Comparison of ENCODE assay signal across 19 cellular contexts in genomic region chr7:143485500-143485899, GRCh38. TPM values are rescaled to one million over a fixed set of nuclear protein-coding genes. Genes with fewer than 3 reads are reported as not detected.
DNase-seq lines count a peak whose midpoint lies in the region; ATAC-seq and TF ChIP-seq lines count a peak whose summit lies in the region.
"Had no signal": no experiment of that assay in that cellular context is flagged by ENCODE, and none has a peak within 500 bp of the region (broad histone marks: within the 10 kb centered on the region; RNA-seq: fewer than 3 reads in every experiment).

No MANE protein-coding gene starts in this region.

- no peaks in the 10 kb centered on the region for H3K9me3 Mint-ChIP-seq in osteocyte (ENCODE audit: unreplicated experiment)
- H3K9me3 Mint-ChIP-seq: activated B cell treated with CpG ODN at 0.5 μM for 24 hours; central memory CD8-positive, alpha-beta T cell had no signal

- TF ChIP-seq CTCF in IMR-90 (conservative IDR thresholded peaks at IDR 0.05; ENCODE audit: low read depth, low read length) = no peak
- TF ChIP-seq CTCF in cardiac fibroblast (IDR thresholded peaks at IDR 0.05; ENCODE audit: low read depth, low read length) = no peak
- no peak for TF ChIP-seq CTCF in osteocyte (IDR thresholded peaks at IDR 0.05)
- no peak for TF ChIP-seq CTCF in sigmoid colon (IDR thresholded peaks at IDR 0.05)

- H2AK5ac ChIP-seq in IMR-90 (ENCODE audit: low read depth, low read length) = no peak overlapping the region

- no peak overlapping the region for H3K4ac ChIP-seq in IMR-90 (ENCODE audit: low read depth, low read length)

- peak overlapping the region in 1 of 11 experiments; percentile 53; a peak in 2 of 22 replicates for H3K9ac ChIP-seq in BLaER1 treated with 17β-estradiol and CSF1 and Interleukin-3, amounts not matched to agents 10 nM and 100 nM
- no peak overlapping the region for H3K9ac ChIP-seq in IMR-90 (ENCODE audit: low read depth, low read length)

- no peak overlapping the region for H2BK120ac ChIP-seq in IMR-90 (ENCODE audit: low read depth, low read length)

- H3K27ac ChIP-seq in BLaER1 treated with 17β-estradiol and CSF1 and Interleukin-3, amounts not matched to agents 10 nM and 100 nM = peak overlapping the region in 5 of 11 experiments; percentile 10 to 93 (median 83); a peak in 8 of 22 replicates
- no peak overlapping the region for H3K27ac ChIP-seq in IMR-90 (ENCODE audit: insufficient read depth, low read length)
- no peak overlapping the region for H3K27ac ChIP-seq in sigmoid colon

- H3K36me3 Mint-ChIP-seq in osteocyte (ENCODE audit: unreplicated experiment) = no peaks in the 10 kb centered on the region

- CTCF ChIA-PET in IMR-90 (lab: Yijun Ruan, JAX) = no interaction called here

- TF ChIP-seq POLR2A in IMR-90 (IDR thresholded peaks at IDR 0.05; ENCODE audit: low read depth, low read length) (no peak), sigmoid colon (IDR thresholded peaks at IDR 0.05) (no peak)

- no peak for TF ChIP-seq EP300 in sigmoid colon (IDR thresholded peaks at IDR 0.05)

- ATAC-seq in IMR-90 (ENCODE audit: low read depth) (peak; percentile 46), GM18858 (IDR thresholded peaks at IDR 0.05; ENCODE audit: unreplicated experiment) (no peak), HG02759 (IDR thresholded peaks at IDR 0.05; ENCODE audit: unreplicated experiment) (no peak)
- ATAC-seq: sciatic nerve had no signal

- H3K36me3 ChIP-seq in BLaER1 treated with 17β-estradiol and CSF1 and Interleukin-3, amounts not matched to agents 10 nM and 100 nM = no peaks in the 10 kb centered on the region
- no peaks in the 10 kb centered on the region for H3K36me3 ChIP-seq in IMR-90 (ENCODE audit: control insufficient read depth, insufficient read depth, low read length)
- H3K36me3 ChIP-seq in sigmoid colon = no peaks in the 10 kb centered on the region
- H3K36me3 ChIP-seq: BE2C had no signal

- no peak overlapping the region for H2BK5ac ChIP-seq in IMR-90 (ENCODE audit: low read depth, low read length, poor library complexity, severe bottlenecking)

- no peak overlapping the region for H3K4me3 ChIP-seq in BLaER1 treated with 17β-estradiol and CSF1 and Interleukin-3, amounts not matched to agents 10 nM and 100 nM
- H3K4me3 ChIP-seq in IMR-90 (ENCODE audit: insufficient read depth, low read depth, low read length) (no peak overlapping the region), cardiac fibroblast (replicated peaks in 1 of 2; ENCODE audit: low read depth in 2 of 2, low read length in 2 of 2) (no peak overlapping the region), sigmoid colon (no peak overlapping the region)

- no peak overlapping the region for H2BK20ac ChIP-seq in IMR-90 (ENCODE audit: low read depth, low read length)

- H3K23ac ChIP-seq in IMR-90 (ENCODE audit: low read depth, low read length) = no peak overlapping the region

- TF ChIP-seq RAD21 in IMR-90 (IDR thresholded peaks at IDR 0.05; ENCODE audit: low read length) = no peak

- 80% methylated on average over 1 of the region's 6 CpGs; no CpG with 5 or more reads in 1 of the 2 experiments for WGBS in IMR-90 (ENCODE audit: extremely low coverage in 2 of 2, insufficient read length in 1 of 2), 2 experiments
- 82 to 84% methylated on average over 6 of the region's 6 CpGs for WGBS in sigmoid colon, 2 donors

- H3K14ac ChIP-seq in IMR-90 (replicated peaks; ENCODE audit: low read depth, low read length) = no peak overlapping the region

- no peaks in the 10 kb centered on the region for H3K79me1 ChIP-seq in IMR-90 (ENCODE audit: low read depth in 1 of 2, low read length in 2 of 2)

- H4K20me1 ChIP-seq in BLaER1 treated with 17β-estradiol and CSF1 and Interleukin-3, amounts not matched to agents 10 nM and 100 nM = no peaks in the 10 kb centered on the region
- no peaks in the 10 kb centered on the region for H4K20me1 ChIP-seq in IMR-90 (ENCODE audit: insufficient read depth, low read length)

- 0 out of 22 replicates have a peak, but pooled peaks cover 0 to 8% (median 0%) of the 10 kb centered on the region in 11 experiments for H3K9me3 ChIP-seq in BLaER1 treated with 17β-estradiol and CSF1 and Interleukin-3, amounts not matched to agents 10 nM and 100 nM (replicated peaks in 1 of 11)
- H3K9me3 ChIP-seq in IMR-90 (ENCODE audit: control insufficient read depth, insufficient read depth, low read length) (no peaks in the 10 kb centered on the region), sigmoid colon (no peaks in the 10 kb centered on the region)
- H3K9me3 ChIP-seq: BE2C had no signal

- intact Hi-C loops in IMR-90 (cut with micrococcal nuclease) = loop anchor here (5.0 kb wide), 1 partner anchor 73 kb away; no protein-coding TSS in a partner anchor
- intact Hi-C loops in sigmoid colon (cut with DNase I) = no loop called here

- H4K91ac ChIP-seq in IMR-90 (ENCODE audit: insufficient read depth, low read depth, low read length) = no peak overlapping the region

- DNase-seq in IMR-90 (peak; percentile 54), cardiac fibroblast (ENCODE audit: low read depth in 2 of 2) (peak; percentile 13 to 58), osteocyte (ENCODE audit: extremely low spot score, unreplicated experiment) (no peak), sigmoid colon (no peak)
- DNase-seq: activated B cell treated with CpG ODN at 0.5 μM for 24 hours; activated CD8-positive, alpha-beta memory T cell treated with anti-CD3 and anti-CD28 coated beads for 24 hours; BE2C; effector memory CD4-positive, alpha-beta T cell; H7; NCI-H1694 treated with DMSO at 0.1 percent for 48 hours; NCI-H446; stimulated activated CD4-positive, alpha-beta T cell treated with anti-CD3 and anti-CD28 coated beads, Interleukin-2, amount 100 ng/mL, for 48 hours; T-helper 2 cell had no signal

- H2AK9ac ChIP-seq in IMR-90 (replicated peaks; ENCODE audit: low read depth, low read length, poor library complexity) = no peak overlapping the region

- POLR2A ChIA-PET in IMR-90 (lab: Charles Lee; ENCODE audit: unreplicated experiment) = no interaction called here

- no peak overlapping the region for H3K56ac ChIP-seq in IMR-90 (ENCODE audit: extremely low read depth, insufficient read depth, low read length)

- dilution Hi-C loops in IMR-90 (cut with HindIII; ENCODE audit: low sequenced_read_pairs, unreplicated experiment) = no loop called here

- peaks cover 0 to 80% (median 11%) of the 10 kb centered on the region in 10 experiments; a peak in 14 of 20 replicates for H3K4me1 ChIP-seq in BLaER1 treated with 17β-estradiol and CSF1 and Interleukin-3, amounts not matched to agents 10 nM and 100 nM
- H3K4me1 ChIP-seq in IMR-90 (ENCODE audit: control insufficient read depth, insufficient read depth, low read length) (peaks cover 4% of the 10 kb centered on the region), sigmoid colon (no peaks in the 10 kb centered on the region)
- H3K4me1 ChIP-seq: BE2C had no signal

- peak overlapping the region in 6 of 11 experiments; percentile 3 to 77 (median 24); a peak in 8 of 22 replicates for H3K4me2 ChIP-seq in BLaER1 treated with 17β-estradiol and CSF1 and Interleukin-3, amounts not matched to agents 10 nM and 100 nM
- H3K4me2 ChIP-seq in IMR-90 (ENCODE audit: low read depth, low read length) = no peak overlapping the region

- no peak overlapping the region for H2BK15ac ChIP-seq in IMR-90 (ENCODE audit: low read depth, low read length)

- in situ Hi-C loops in IMR-90 (cut with MboI; ENCODE audit: low sequenced_read_pairs) = no loop called here

- peaks cover 35% of the 10 kb centered on the region for H3K4me1 Mint-ChIP-seq in osteocyte (ENCODE audit: unreplicated experiment)
- H3K4me1 Mint-ChIP-seq: activated B cell treated with CpG ODN at 0.5 μM for 24 hours had no signal

- no peak overlapping the region for H4K8ac ChIP-seq in IMR-90 (ENCODE audit: low read depth in 2 of 2, low read length in 2 of 2)

- H3K27me3 ChIP-seq in BLaER1 treated with 17β-estradiol and CSF1 and Interleukin-3, amounts not matched to agents 10 nM and 100 nM = no peaks in the 10 kb centered on the region
- H3K27me3 ChIP-seq in IMR-90 (ENCODE audit: control insufficient read depth, insufficient read depth, low read length) = no peaks in the 10 kb centered on the region
- H3K27me3 ChIP-seq in sigmoid colon = no peaks in the 10 kb centered on the region
- H3K27me3 ChIP-seq: BE2C had no signal

- H2AFZ ChIP-seq in IMR-90 (replicated peaks; ENCODE audit: low read length, poor library complexity) = no peak overlapping the region

- H3K27ac Mint-ChIP-seq in osteocyte (ENCODE audit: unreplicated experiment) = peak overlapping the region; percentile 6
- H3K27ac Mint-ChIP-seq: activated B cell treated with CpG ODN at 0.5 μM for 24 hours had no signal

- no peak overlapping the region for H3K4me3 Mint-ChIP-seq in osteocyte (ENCODE audit: unreplicated experiment)
- H3K4me3 Mint-ChIP-seq: activated B cell treated with CpG ODN at 0.5 μM for 24 hours; central memory CD8-positive, alpha-beta T cell had no signal

- no TSS peak for BruUV-seq in IMR-90 (replicated peaks; lab: Mats Ljungman, UMichigan)

- H4K5ac ChIP-seq in IMR-90 (ENCODE audit: low read depth, low read length) = no peak overlapping the region

- H3K27me3 Mint-ChIP-seq in osteocyte (ENCODE audit: unreplicated experiment) = peaks cover 5% of the 10 kb centered on the region
- H3K27me3 Mint-ChIP-seq: central memory CD8-positive, alpha-beta T cell had no signal

- H3K9me1 ChIP-seq in IMR-90 (ENCODE audit: insufficient read depth, low read length) = no peaks in the 10 kb centered on the region

- H3K18ac ChIP-seq in IMR-90 (ENCODE audit: low read depth, low read length) = no peak overlapping the region

TF ChIP-seq in IMR-90, 13 proteins besides CTCF, POLR2A, EP300 and RAD21:
- TF ChIP-seq MXI1 (IDR thresholded peaks at IDR 0.05; ENCODE audit: borderline replicate concordance, low read depth, low read length) (no peak), CEBPB (IDR thresholded peaks at IDR 0.05; ENCODE audit: low read depth, low read length) (peak; percentile 82)

RNA-seq across cellular contexts. Expression of gene TAS2R41, which starts 7.8 kb away (rescaled TPM):
- total RNA-seq in IMR-90 (2012; rRNA removed) (not detected in 2 replicates), osteocyte (not detected in 2 replicates), sigmoid colon (1 to 10 TPM in 1 of 4 donors, not detected in 3; 1.6 TPM)
- polyA plus RNA-seq in IMR-90 (2012; rRNA removed) (not detected in 2 replicates), sigmoid colon (not detected)
- polyA plus RNA-seq in IMR-90 (2012; cell fraction: cytosol; rRNA removed) = not detected in 2 replicates
- not detected in 2 replicates for polyA plus RNA-seq in IMR-90 (2012; cell fraction: nucleus; rRNA removed; ENCODE audit: low replicate concordance)
- total RNA-seq: activated B cell treated with CpG ODN at 0.5 μM for 24 hours, osteoblast, sciatic nerve had no signal

RNA-seq across cellular contexts. Expression of gene TAS2R60, which starts 42.2 kb away (rescaled TPM):
- total RNA-seq in IMR-90 (2012; rRNA removed) (not detected in 2 replicates), osteocyte (not detected in 2 replicates), sigmoid colon (not detected)
- polyA plus RNA-seq in IMR-90 (2012; rRNA removed) (not detected in 2 replicates), sigmoid colon (not detected)
- polyA plus RNA-seq in IMR-90 (2012; cell fraction: cytosol; rRNA removed) = not detected in 2 replicates
- polyA plus RNA-seq in IMR-90 (2012; cell fraction: nucleus; rRNA removed; ENCODE audit: low replicate concordance) = not detected in 2 replicates
- total RNA-seq: activated B cell treated with CpG ODN at 0.5 μM for 24 hours, H7, osteoblast had no signal

Comparison
In these comparisons a context has a peak if more than half of its experiments do, and no peak if none do; other contexts are left out.
1. DNase-seq: peak in IMR-90 (single experiment) and cardiac fibroblast (2 of 2); none in osteocyte (single experiment) and sigmoid colon (single experiment).